ENCODE assay signal across 19 cellular contexts in the genomic region with DNA sequence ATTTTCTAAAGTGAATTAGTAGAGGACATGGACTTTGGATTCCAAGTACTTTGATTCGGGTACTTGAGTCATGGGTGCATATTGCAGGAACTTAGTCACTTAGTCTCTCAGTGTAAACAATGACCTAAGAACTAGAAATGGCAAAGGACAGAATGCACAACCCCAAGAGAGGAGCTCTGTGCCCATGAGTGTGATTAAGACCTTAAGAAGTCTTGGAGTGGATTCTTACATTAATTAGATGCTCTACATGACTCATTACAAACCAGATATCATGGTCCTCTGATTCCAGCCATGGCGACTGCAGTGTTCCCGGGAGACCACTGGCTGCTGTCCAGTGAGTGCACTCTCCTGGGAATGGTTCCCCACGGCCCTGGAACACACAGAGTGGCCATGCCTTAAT.
DNase-seq lines count a peak whose midpoint lies in the region; ATAC-seq and TF ChIP-seq lines count a peak whose summit lies in the region.
"Had no signal": no experiment of that assay in that cellular context is flagged by ENCODE, and none has a peak within 500 bp of the region (broad histone marks: within the 10 kb centered on the region; RNA-seq: fewer than 3 reads in every experiment).

No MANE protein-coding gene starts in this region.

- no peaks in the 10 kb centered on the region for H3K36me3 ChIP-seq in thyroid gland
- H3K36me3 ChIP-seq: breast epithelium, heart left ventricle had no signal

- no peaks in the 10 kb centered on the region for H3K27me3 ChIP-seq in thyroid gland
- H3K27me3 ChIP-seq: breast epithelium, heart left ventricle had no signal

- TF ChIP-seq CTCF in foreskin fibroblast (IDR thresholded peaks at IDR 0.05; ENCODE audit: low read depth, low read length): no peak
- TF ChIP-seq CTCF in thyroid gland (IDR thresholded peaks at IDR 0.05): no peak

- no peak for ATAC-seq in GM21737 (IDR thresholded peaks at IDR 0.05; ENCODE audit: unreplicated experiment)
- ATAC-seq: activated T-cell treated with anti-CD3 and anti-CD28 coated beads, Interleukin-2, amount 50 U/mL, for 72 hours; heart left ventricle; naive thymus-derived CD8-positive, alpha-beta T cell; WTC11 had no signal

- no peak for TF ChIP-seq POLR2A in thyroid gland (IDR thresholded peaks at IDR 0.05)

- H3K9me3 ChIP-seq in thyroid gland: no peaks in the 10 kb centered on the region
- H3K9me3 ChIP-seq: breast epithelium had no signal

- no peaks in the 10 kb centered on the region for H3K4me1 ChIP-seq in thyroid gland
- H3K4me1 ChIP-seq: breast epithelium had no signal

- intact Hi-C loops in thyroid gland (cut with DNase I): no loop called here

- WGBS in thyroid gland, 2 donors: 33 to 42% methylated on average over 4 of the region's 4 CpGs

- H3K4me3 ChIP-seq in foreskin fibroblast (ENCODE audit: low read depth in 1 of 2, low read length in 2 of 2) (no peak overlapping the region), thyroid gland (replicated peaks in 1 of 3) (no peak overlapping the region)
- H3K4me3 ChIP-seq: breast epithelium, heart left ventricle had no signal

- DNase-seq in DMS79 treated with DMSO at 0.1 percent for 48 hours (lab: John Stamatoyannopoulos, UW) (peak; percentile 98), RKO (ENCODE audit: low spot score) (peak; percentile 20), foreskin fibroblast (peak; percentile 63 to 74), thyroid gland (peak; percentile 6 to 7), glomerular visceral epithelial cell (ENCODE audit: extremely low spot score) (no peak), SW 1271 (lab: John Stamatoyannopoulos, UW) (no peak)
- DNase-seq: activated T-cell treated with anti-CD3 and anti-CD28 coated beads, Interleukin-2, amount 50 U/mL, for 72 hours; dermis blood vessel endothelial cell; DND-41; heart left ventricle; KBM-7; mammary epithelial cell; naive thymus-derived CD8-positive, alpha-beta T cell; NCI-H2029; NCI-H526 treated with DMSO at 0.1 percent for 48 hours; SIG-M5 had no signal

- H3K27ac ChIP-seq in thyroid gland: no peak overlapping the region
- H3K27ac ChIP-seq: breast epithelium, heart left ventricle had no signal

Comparison
In these comparisons a context has a peak if more than half of its experiments do, and no peak if none do; other contexts are left out.
1. DNase-seq: peak in DMS79 treated with DMSO at 0.1 percent for 48 hours (single experiment), RKO (single experiment), foreskin fibroblast (2 of 2) and thyroid gland (2 of 2); none in glomerular visceral epithelial cell (single experiment) and SW 1271 (0 of 2).